Comparison of ENCODE assay signal across 9 cellular contexts in the genomic region with DNA sequence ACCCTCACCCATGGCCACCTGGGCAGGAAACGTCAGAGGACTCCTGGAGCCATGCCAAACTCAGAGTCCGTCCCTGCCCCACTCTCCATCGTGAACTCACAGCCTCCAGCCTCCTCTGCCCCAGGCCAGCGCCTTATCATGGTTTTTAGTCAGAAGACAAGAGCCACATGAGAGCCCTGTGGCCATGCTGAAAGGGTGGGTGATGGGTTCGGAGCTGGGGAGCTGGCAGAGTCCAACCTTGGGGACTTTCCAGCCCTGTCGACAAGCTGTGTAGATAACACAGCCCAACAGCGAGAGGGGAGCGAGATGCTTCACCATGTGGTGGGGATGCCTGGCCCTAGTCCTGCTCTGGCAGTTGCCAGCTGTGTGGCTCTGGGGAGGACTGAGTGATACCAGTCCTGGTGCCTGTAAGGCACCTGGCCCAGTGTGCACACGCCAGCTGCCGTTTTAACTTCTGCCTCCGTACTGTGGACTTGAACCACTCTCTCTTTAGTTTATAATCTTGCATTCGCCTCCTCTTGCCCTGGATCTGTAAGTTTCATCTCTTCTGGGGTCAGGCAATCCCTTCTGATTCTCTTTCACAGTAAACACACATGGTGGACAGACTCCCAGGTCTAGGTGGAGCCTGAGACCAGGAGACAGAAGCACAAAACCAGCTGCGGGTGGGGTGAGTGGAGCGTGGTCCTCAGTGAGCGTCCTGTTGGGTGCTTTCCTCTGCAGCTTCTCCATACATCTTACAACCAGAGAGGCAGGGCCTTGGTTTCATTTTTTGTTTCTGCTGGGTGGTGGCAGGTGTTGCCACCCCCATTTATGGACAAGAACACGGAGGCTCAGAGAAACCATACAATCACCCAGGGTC. TPM values are rescaled to one million over a fixed set of nuclear protein-coding genes. Genes with fewer than 3 reads are reported as not detected.
DNase-seq lines count a peak whose midpoint lies in the region; ATAC-seq and TF ChIP-seq lines count a peak whose summit lies in the region.
"Had no signal": no experiment of that assay in that cellular context is flagged by ENCODE, and none has a peak within 500 bp of the region (broad histone marks: within the 10 kb centered on the region; RNA-seq: fewer than 3 reads in every experiment).

No MANE protein-coding gene starts in this region.

- no peaks in the 10 kb centered on the region for H3K36me3 ChIP-seq in CD8-positive, alpha-beta T cell (ENCODE audit: insufficient read depth, low read length)
- no peaks in the 10 kb centered on the region for H3K36me3 ChIP-seq in colonic mucosa

- peak overlapping the region; percentile 99 for H3K27ac Mint-ChIP-seq in CD8-positive, alpha-beta T cell

- peak; percentile 80 for ATAC-seq in CD8-positive, alpha-beta T cell
- ATAC-seq in GM19324 (IDR thresholded peaks at IDR 0.05; ENCODE audit: low FRiP score, unreplicated experiment) = peak; percentile 75
- peak; percentile 74 for ATAC-seq in HG03135 (IDR thresholded peaks at IDR 0.05; ENCODE audit: unreplicated experiment)
- no peak for ATAC-seq in HG03039 (IDR thresholded peaks at IDR 0.05; ENCODE audit: unreplicated experiment)

- H3K4me3 Mint-ChIP-seq in CD8-positive, alpha-beta T cell = peak overlapping the region; percentile 83

- peaks cover 67% of the 10 kb centered on the region for H3K4me1 Mint-ChIP-seq in CD8-positive, alpha-beta T cell (ENCODE audit: low read depth)

- H3K27me3 ChIP-seq in CD8-positive, alpha-beta T cell (ENCODE audit: insufficient read depth, low read length) = no peaks in the 10 kb centered on the region
- H3K27me3 ChIP-seq in colonic mucosa = no peaks in the 10 kb centered on the region

- H3K4me1 ChIP-seq in CD8-positive, alpha-beta T cell (ENCODE audit: insufficient read depth, low read length) = peaks cover 30% of the 10 kb centered on the region
- H3K4me1 ChIP-seq in colonic mucosa = peaks cover 13% of the 10 kb centered on the region

- DNase-seq in CD8-positive, alpha-beta T cell = peak in 4 of 7 experiments; percentile 46 to 69 (median 59)
- DNase-seq in colonic mucosa = no peak
- no peak for DNase-seq in D341Med (ENCODE audit: low spot score)
- no peak for DNase-seq in dedifferentiated amniotic fluid mesenchymal stem cell (ENCODE audit: extremely low spot score)
- no peak for DNase-seq in H4 (ENCODE audit: low spot score)
- DNase-seq: NCI-H446 treated with DMSO at 0.1 percent for 48 hours had no signal

- peaks cover 7% of the 10 kb centered on the region for H3K9me3 Mint-ChIP-seq in CD8-positive, alpha-beta T cell

- POLR2A ChIA-PET in CD8-positive, alpha-beta T cell (lab: Charles Lee) = interaction anchor here (1.5 to 2.9 kb wide), 4 partner anchors 9 to 18 kb away, joined by 5 to 11 read pairs (median 10); no protein-coding TSS in a partner anchor

- peaks cover 31% of the 10 kb centered on the region for H3K36me3 Mint-ChIP-seq in CD8-positive, alpha-beta T cell

- intact Hi-C loops in CD8-positive, alpha-beta T cell (cut with DNase I, micrococcal nuclease) = loop anchor here in 1 of 2 experiments (2.0 to 5.0 kb wide), 2 partner anchors 14 to 37 kb away; no protein-coding TSS in a partner anchor
- intact Hi-C loops in colonic mucosa (cut with DNase I) = no loop called here

- TF ChIP-seq CTCF in CD8-positive, alpha-beta T cell (IDR thresholded peaks at IDR 0.05) = no peak
- TF ChIP-seq CTCF in colonic mucosa (IDR thresholded peaks at IDR 0.05) = no peak

- peak overlapping the region; percentile 17 for H3K4me3 ChIP-seq in CD8-positive, alpha-beta T cell (ENCODE audit: low read depth, low read length)
- H3K4me3 ChIP-seq in colonic mucosa = no peak overlapping the region

- H3K27me3 Mint-ChIP-seq in CD8-positive, alpha-beta T cell (ENCODE audit: low read depth) = no peaks in the 10 kb centered on the region

- CTCF ChIA-PET in CD8-positive, alpha-beta T cell (lab: Charles Lee) = interaction anchor here (1.0 to 2.0 kb wide), 5 partner anchors 9 to 54 kb away, joined by 3 to 11 read pairs (median 5); no protein-coding TSS in a partner anchor

- H3K9ac ChIP-seq in colonic mucosa (ENCODE audit: low read depth in 2 of 2, low read length in 2 of 2) = no peak overlapping the region

- peak overlapping the region; percentile 17 for H3K27ac ChIP-seq in CD8-positive, alpha-beta T cell (ENCODE audit: low read depth, low read length)
- H3K27ac ChIP-seq in colonic mucosa = peak overlapping the region; percentile 6

- H3K9me3 ChIP-seq in CD8-positive, alpha-beta T cell (ENCODE audit: low read length) = no peaks in the 10 kb centered on the region
- H3K9me3 ChIP-seq in colonic mucosa = no peaks in the 10 kb centered on the region

RNA-seq across cellular contexts. Expression of a gene that starts 55.3 kb away (rescaled TPM):
- 10 to 100 TPM; 82.4 to 82.7 TPM for total RNA-seq in CD8-positive, alpha-beta T cell
- 10 to 100 TPM; 18.4 to 23.2 TPM for total RNA-seq in colonic mucosa
- total RNA-seq in H4 (2014; rRNA removed; shearing (Covaris generic)) = 1.2 and 1.7 TPM in 2 replicates

Comparison
In these comparisons a context has a peak if more than half of its experiments do, and no peak if none do; other contexts are left out.
1. DNase-seq: peak in CD8-positive, alpha-beta T cell (4 of 7); none in colonic mucosa (single experiment), D341Med (single experiment), dedifferentiated amniotic fluid mesenchymal stem cell (single experiment) and H4 (single experiment).